ENCODE assay signal across 9 cellular contexts in genomic region chr18:50970006-50970405, GRCh38. TPM values are rescaled to one million over a fixed set of nuclear protein-coding genes. Genes with fewer than 3 reads are reported as not detected.
A peak's percentile ranks its signal among the peaks of the same experiment; 100 is the strongest.
DNase-seq lines count a peak whose midpoint lies in the region; ATAC-seq and TF ChIP-seq lines count a peak whose summit lies in the region.
"Had no signal": no experiment of that assay in that cellular context is flagged by ENCODE, and none has a peak within 500 bp of the region (broad histone marks: within the 10 kb centered on the region; RNA-seq: fewer than 3 reads in every experiment).

No MANE protein-coding gene starts in this region.

- no peak overlapping the region for H3K27ac ChIP-seq in mammary epithelial cell (ENCODE audit: insufficient read depth, low read depth, low read length)

- H3K27me3 ChIP-seq in mammary epithelial cell (ENCODE audit: insufficient read depth, low read length) = no peaks in the 10 kb centered on the region

- WGBS in mammary epithelial cell (ENCODE audit: low coverage, missing lambda C conversion rate) = 40% methylated on average over 2 of the region's 2 CpGs

- in situ Hi-C loops in G401 (cut with HindIII; ENCODE audit: low sequenced_read_pairs) = no loop called here
- in situ Hi-C loops in mammary epithelial cell (cut with MboI; ENCODE audit: low sequenced_read_pairs in 2 of 2) = no loop called here

- H3K9me3 Mint-ChIP-seq in neural crest cell = no peaks in the 10 kb centered on the region

- no peaks in the 10 kb centered on the region for H4K20me1 ChIP-seq in mammary epithelial cell (ENCODE audit: insufficient read depth, low read length)

- no peak overlapping the region for H3K27ac Mint-ChIP-seq in neural crest cell (ENCODE audit: unreplicated experiment)

- no peak overlapping the region for H2AFZ ChIP-seq in mammary epithelial cell (ENCODE audit: low read depth, low read length)

- intact Hi-C loops in mammary epithelial cell (cut with micrococcal nuclease) (no loop called here), posterior vena cava (cut with DNase I) (no loop called here)

- CTCF ChIA-PET in mammary epithelial cell (lab: Charles Lee; ENCODE audit: low non-redundant PET) = no interaction called here

- dilution Hi-C loops in mammary epithelial cell (cut with HindIII; ENCODE audit: low sequenced_read_pairs) = no loop called here

- peak overlapping the region; percentile 77 for H3K4me2 ChIP-seq in mammary epithelial cell (ENCODE audit: insufficient read depth, low read depth, low read length)

- no peak for ATAC-seq in SK-N-SH treated with all-trans-retinoic acid at 6 μM for 48 hours
- ATAC-seq in HG02623 (IDR thresholded peaks at IDR 0.05; ENCODE audit: unreplicated experiment) = no peak

- H3K4me1 Mint-ChIP-seq in neural crest cell = peaks cover 23% of the 10 kb centered on the region

- H3K4me3 ChIP-seq in mammary epithelial cell (replicated peaks in 1 of 3; ENCODE audit: insufficient read depth in 1 of 3, low read depth in 2 of 3, low read length in 3 of 3) = no peak overlapping the region

- H3K36me3 Mint-ChIP-seq in neural crest cell (ENCODE audit: low read depth) = peaks cover 10% of the 10 kb centered on the region

- peaks cover 21% of the 10 kb centered on the region for H3K4me1 ChIP-seq in mammary epithelial cell (ENCODE audit: insufficient read depth, low read length)

- H3K4me3 Mint-ChIP-seq in neural crest cell = peak overlapping the region; percentile 72

- no peak overlapping the region for H3K9ac ChIP-seq in mammary epithelial cell (ENCODE audit: insufficient read depth, low read length)

- no TSS peak for BruUV-seq in mammary epithelial cell (replicated peaks; lab: Mats Ljungman, UMichigan)

- TF ChIP-seq CTCF in mammary epithelial cell (conservative IDR thresholded peaks at IDR 0.05 in 1 of 2, IDR thresholded peaks at IDR 0.05 in 1 of 2; ENCODE audit: extremely low read depth in 1 of 2, insufficient read depth in 1 of 2, low read depth in 1 of 2, low read length in 2 of 2) = no peak
- no peak for TF ChIP-seq CTCF in neural crest cell (conservative IDR thresholded peaks at IDR 0.05)

- no peaks in the 10 kb centered on the region for H3K27me3 Mint-ChIP-seq in neural crest cell (ENCODE audit: low read depth)

- H3K36me3 ChIP-seq in mammary epithelial cell (ENCODE audit: insufficient read depth, low read length) = no peaks in the 10 kb centered on the region

- H3K79me2 ChIP-seq in mammary epithelial cell (ENCODE audit: insufficient read depth, low read length) = peaks cover 20% of the 10 kb centered on the region

- DNase-seq in G401 (ENCODE audit: low spot score) (peak; percentile 86), NCI-H128 (lab: John Stamatoyannopoulos, UW; ENCODE audit: unreplicated experiment) (peak; percentile 53), mammary epithelial cell (peak; percentile 33), neural crest cell (ENCODE audit: low read depth, low spot score) (no peak), posterior vena cava (ENCODE audit: low spot score) (no peak)
- DNase-seq: stimulated activated CD4-positive, alpha-beta T cell treated with anti-CD3 and anti-CD28 coated beads, Interleukin-4, amount 100 ng/mL, for 1 hour; SW 1271 had no signal

- no peaks in the 10 kb centered on the region for H3K9me3 ChIP-seq in mammary epithelial cell (replicated peaks; ENCODE audit: insufficient read depth, low read length)

TF ChIP-seq in SK-N-SH treated with all-trans-retinoic acid at 6 μM for 48 hours, 23 proteins besides CTCF, POLR2A, EP300 and RAD21:
- TF ChIP-seq ZC3H10 (CRISPR knock-in tag; IDR thresholded peaks at IDR 0.05) (no peak), BACH2 (CRISPR knock-in tag; IDR thresholded peaks at IDR 0.05; ENCODE audit: borderline replicate concordance) (no peak), PPARA (CRISPR knock-in tag; IDR thresholded peaks at IDR 0.05; ENCODE audit: borderline replicate concordance) (no peak), PATZ1 (CRISPR knock-in tag; IDR thresholded peaks at IDR 0.05; ENCODE audit: borderline replicate concordance) (no peak), ARNTL (CRISPR knock-in tag; IDR thresholded peaks at IDR 0.05; ENCODE audit: borderline replicate concordance, low read depth) (no peak), TOX (CRISPR knock-in tag; IDR thresholded peaks at IDR 0.05; ENCODE audit: borderline replicate concordance) (no peak), ISL1 (CRISPR knock-in tag; IDR thresholded peaks at IDR 0.05) (no peak), CSDC2 (CRISPR knock-in tag; IDR thresholded peaks at IDR 0.05) (no peak), ZNF565 (CRISPR knock-in tag; conservative IDR thresholded peaks at IDR 0.05; ENCODE audit: low read depth) (no peak), POU6F1 (CRISPR knock-in tag; IDR thresholded peaks at IDR 0.05; ENCODE audit: borderline replicate concordance, low read depth) (no peak)

RNA-seq across cellular contexts. Expression of gene ELAC1, which starts 2.2 kb away (rescaled TPM):
- 18.5 and 24.6 TPM in 2 replicates for total RNA-seq in G401 (2014; rRNA removed; shearing (Covaris generic))
- total RNA-seq in mammary epithelial cell (10 to 100 TPM in 1 of 2 donors, 1 to 10 TPM in 1; 5.5 to 11.2 TPM), neural crest cell (14.7 and 15.0 TPM in 2 replicates), posterior vena cava (1 to 10 TPM; 6.1 to 9.9 TPM)
- polyA plus RNA-seq in mammary epithelial cell = 5.3 TPM
- 0.98 TPM for polyA minus RNA-seq in mammary epithelial cell

Comparison
In these comparisons a context has a peak if more than half of its experiments do, and no peak if none do; other contexts are left out.
1. DNase-seq: peak in G401 (single experiment), NCI-H128 (single experiment) and mammary epithelial cell (single experiment); none in neural crest cell (single experiment) and posterior vena cava (single experiment).